ENCODE assay signal across 8 cellular contexts in the genomic region with DNA sequence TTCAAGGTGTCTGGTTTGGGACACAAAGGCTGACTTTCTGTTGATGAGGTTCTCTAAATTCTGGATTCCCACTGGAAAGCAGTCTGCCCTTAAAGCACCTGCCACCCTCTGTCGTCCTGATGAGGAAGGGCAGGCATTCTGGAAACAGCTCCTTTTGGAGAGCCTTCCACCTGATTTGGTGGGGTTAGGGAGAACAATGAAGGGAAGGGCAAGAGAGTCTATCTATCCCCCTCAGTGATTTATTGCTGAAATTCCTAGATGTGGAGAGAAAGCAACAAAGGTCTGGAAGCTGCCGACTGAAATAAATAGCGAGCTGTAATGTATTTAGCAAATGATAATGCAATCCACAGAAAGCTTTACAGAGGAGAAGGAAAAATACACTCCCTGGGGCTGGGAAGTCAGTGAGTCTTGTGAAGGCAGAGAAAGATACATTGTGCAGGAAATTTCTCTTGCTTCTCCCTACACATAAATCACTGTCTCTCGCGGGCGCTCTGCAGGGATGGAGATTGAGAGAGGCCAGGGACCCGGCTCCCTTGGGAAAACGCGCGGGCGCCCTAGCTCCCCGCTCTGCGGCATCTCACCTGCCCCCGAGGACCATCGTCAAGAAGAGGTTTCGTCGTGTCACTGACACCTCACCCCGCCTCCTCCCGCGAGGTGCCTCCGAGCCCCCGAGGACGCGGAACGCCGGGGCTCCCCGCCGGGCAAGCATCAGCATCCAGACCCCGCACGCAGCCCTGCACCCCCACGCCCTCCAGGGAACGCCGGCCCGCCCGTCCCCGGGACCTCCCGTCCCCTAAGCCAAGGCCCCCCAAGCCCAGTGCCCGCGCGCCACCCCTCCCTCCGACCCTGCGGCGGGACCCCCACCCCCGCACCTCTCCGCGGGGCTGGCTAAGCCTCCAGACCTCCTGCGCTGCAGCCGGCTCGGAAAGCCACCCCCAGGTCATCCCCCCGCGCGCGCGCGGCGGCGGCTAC. TPM values are rescaled to one million over a fixed set of nuclear protein-coding genes. Genes with fewer than 3 reads are reported as not detected.
DNase-seq lines count a peak whose midpoint lies in the region; ATAC-seq and TF ChIP-seq lines count a peak whose summit lies in the region.

No MANE protein-coding gene starts in this region.

- peaks cover 13% of the 10 kb centered on the region for H3K36me3 Mint-ChIP-seq in effector memory CD8-positive, alpha-beta T cell (ENCODE audit: insufficient read depth)
- H3K36me3 Mint-ChIP-seq in stimulated activated naive CD8-positive, alpha-beta T cell treated with anti-CD3 and anti-CD28 coated beads, Interleukin-15, Interleukin-2, amounts not matched to agents 100 ng/mL and 50 ng/mL, for 24 hours (ENCODE audit: low read depth): no peaks in the 10 kb centered on the region

- H3K9me3 ChIP-seq in mucosa of descending colon: no peaks in the 10 kb centered on the region

- intact Hi-C loops in mucosa of descending colon (cut with DNase I, micrococcal nuclease): no loop called here

- peaks cover 5% of the 10 kb centered on the region for H3K4me1 ChIP-seq in mucosa of descending colon (ENCODE audit: low read depth)

- H3K36me3 ChIP-seq in mucosa of descending colon (ENCODE audit: low read depth): no peaks in the 10 kb centered on the region

- peaks cover 5 to 7% of the 10 kb centered on the region in 2 donors for H3K4me1 Mint-ChIP-seq in effector memory CD8-positive, alpha-beta T cell (ENCODE audit: low read depth in 2 of 2)
- peaks cover 10% of the 10 kb centered on the region for H3K4me1 Mint-ChIP-seq in stimulated activated naive CD8-positive, alpha-beta T cell treated with anti-CD3 and anti-CD28 coated beads, Interleukin-15, Interleukin-2, amounts not matched to agents 100 ng/mL and 50 ng/mL, for 24 hours (ENCODE audit: low read depth)

- DNase-seq in AG09319 (ENCODE audit: extremely low read depth, low read depth) (no peak), NB4 (ENCODE audit: low read depth) (no peak), mucosa of descending colon (peak in 2 of 3 donors; percentile 40 to 65), SKM-1 (lab: John Stamatoyannopoulos, UW; ENCODE audit: unreplicated experiment) (no peak)
- peak in 2 of 3 experiments; percentile 17 to 21 for DNase-seq in effector memory CD8-positive, alpha-beta T cell

- peaks cover 0 to 29% of the 10 kb centered on the region in 2 donors for H3K27me3 Mint-ChIP-seq in effector memory CD8-positive, alpha-beta T cell
- peaks cover 29% of the 10 kb centered on the region for H3K27me3 Mint-ChIP-seq in stimulated activated naive CD8-positive, alpha-beta T cell treated with anti-CD3 and anti-CD28 coated beads, Interleukin-15, Interleukin-2, amounts not matched to agents 100 ng/mL and 50 ng/mL, for 24 hours

- peak overlapping the region; percentile 85 to 86 for H3K4me3 Mint-ChIP-seq in effector memory CD8-positive, alpha-beta T cell
- H3K4me3 Mint-ChIP-seq in stimulated activated naive CD8-positive, alpha-beta T cell treated with anti-CD3 and anti-CD28 coated beads, Interleukin-15, Interleukin-2, amounts not matched to agents 100 ng/mL and 50 ng/mL, for 24 hours: peak overlapping the region; percentile 70

- peak overlapping the region; percentile 98 for H3K27ac ChIP-seq in VCaP

- no peak for TF ChIP-seq POLR2A in NB4 (IDR thresholded peaks at IDR 0.05; ENCODE audit: extremely low read depth, insufficient read length)

- peak; percentile 49 for TF ChIP-seq CTCF in AG09319 (IDR thresholded peaks at IDR 0.05; ENCODE audit: low read depth, low read length)
- TF ChIP-seq CTCF in NB4 (IDR thresholded peaks at IDR 0.05; ENCODE audit: low read depth, low read length): no peak
- TF ChIP-seq CTCF in VCaP (conservative IDR thresholded peaks at IDR 0.05): peak; percentile 90
- no peak for TF ChIP-seq CTCF in mucosa of descending colon (IDR thresholded peaks at IDR 0.05)

- H3K4me3 ChIP-seq in NB4 (ENCODE audit: low read depth, low read length) (peak overlapping the region; percentile 30), mucosa of descending colon (peak overlapping the region; percentile 40)

- ATAC-seq in GM19324 (IDR thresholded peaks at IDR 0.05; ENCODE audit: low FRiP score, unreplicated experiment) (peak; percentile 3), mucosa of descending colon (no peak)
- no peak for ATAC-seq in effector memory CD8-positive, alpha-beta T cell (replicated peaks)

- H3K9me3 Mint-ChIP-seq in effector memory CD8-positive, alpha-beta T cell: no peaks in the 10 kb centered on the region
- no peaks in the 10 kb centered on the region for H3K9me3 Mint-ChIP-seq in stimulated activated naive CD8-positive, alpha-beta T cell treated with anti-CD3 and anti-CD28 coated beads, Interleukin-15, Interleukin-2, amounts not matched to agents 100 ng/mL and 50 ng/mL, for 24 hours

- peak overlapping the region; percentile 23 to 85 for H3K27ac Mint-ChIP-seq in effector memory CD8-positive, alpha-beta T cell
- H3K27ac Mint-ChIP-seq in stimulated activated naive CD8-positive, alpha-beta T cell treated with anti-CD3 and anti-CD28 coated beads, Interleukin-15, Interleukin-2, amounts not matched to agents 100 ng/mL and 50 ng/mL, for 24 hours: peak overlapping the region; percentile 34

RNA-seq across cellular contexts. Expression of a gene that starts 0.7 kb away (rescaled TPM):
- total RNA-seq in mucosa of descending colon: 10 to 100 TPM in 1 of 3 donors, 1 to 10 TPM in 2; 3.8 to 91.6 (median 6.6) TPM

Comparison
In these comparisons a context has a peak if more than half of its experiments do, and no peak if none do; other contexts are left out.
1. DNase-seq: peak in effector memory CD8-positive, alpha-beta T cell (2 of 3) and mucosa of descending colon (2 of 3); none in AG09319 (single experiment), NB4 (single experiment) and SKM-1 (single experiment).
2. CTCF ChIP-seq: peak in AG09319 (single experiment) and VCaP (single experiment); none in NB4 (single experiment) and mucosa of descending colon (single experiment).